In the genomic region with DNA sequence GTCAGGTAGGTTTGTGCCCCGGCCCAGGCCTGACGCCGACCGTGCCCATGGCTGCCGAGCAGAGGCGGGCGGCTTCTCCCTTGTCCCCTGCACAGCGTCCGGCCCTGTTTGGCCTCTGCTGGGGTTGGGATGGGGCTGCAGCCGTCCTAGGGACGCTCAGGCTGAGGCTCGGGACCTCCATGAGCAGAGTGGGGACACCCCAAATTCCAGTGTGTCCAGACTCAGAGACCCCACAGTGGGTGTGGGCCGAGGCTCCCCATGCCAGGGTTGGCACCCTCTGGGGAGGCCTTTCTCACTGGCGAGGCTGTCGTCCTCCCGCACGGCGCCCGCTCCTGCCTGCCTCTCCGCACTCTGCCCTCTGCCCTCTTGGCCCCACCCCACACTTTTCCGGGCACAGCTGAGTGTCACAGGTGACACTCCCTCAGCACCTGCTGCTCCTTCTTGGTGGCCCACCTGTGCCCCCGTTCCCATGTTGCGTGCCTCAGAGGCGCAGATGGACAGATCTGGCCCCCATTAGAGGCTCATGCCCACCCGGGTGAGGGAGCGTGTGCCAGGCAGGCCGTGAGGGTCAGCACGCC, we compare ENCODE assay signal across 21 cellular contexts. TPM values are rescaled to one million over a fixed set of nuclear protein-coding genes. Genes with fewer than 3 reads are reported as not detected.
DNase-seq lines count a peak whose midpoint lies in the region; ATAC-seq, FAIRE-seq and TF ChIP-seq lines count a peak whose summit lies in the region.
"Had no signal": no experiment of that assay in that cellular context is flagged by ENCODE, and none has a peak within 500 bp of the region (broad histone marks: within the 10 kb centered on the region; RNA-seq: fewer than 3 reads in every experiment).

No MANE protein-coding gene starts in this region.

- H3K27me3 Mint-ChIP-seq in endothelial cell (ENCODE audit: unreplicated experiment) (peaks cover 5% of the 10 kb centered on the region), MCF 10A (ENCODE audit: insufficient read depth, unreplicated experiment) (no peaks in the 10 kb centered on the region)
- H3K27me3 Mint-ChIP-seq: CD4-positive, alpha-beta T cell had no signal

- no peak overlapping the region for H3K4me2 ChIP-seq in HepG2 (ENCODE audit: low read depth, low read length)

- POLR2A ChIA-PET in HepG2 (lab: Yijun Ruan, JAX) (no interaction called here), MCF 10A (lab: Yijun Ruan, JAX) (interaction anchor here (1.0 to 2.1 kb wide), 2 partner anchors 8 to 10 kb away, joined by 3 to 5 read pairs; no protein-coding TSS in a partner anchor)

- CTCF ChIA-PET in HepG2 (lab: Yijun Ruan, JAX; ENCODE audit: low intra/inter-chr PET ratio, low total read pairs): no interaction called here
- CTCF ChIA-PET in MCF 10A (lab: Yijun Ruan, JAX): interaction anchor here (0.5 to 0.7 kb wide), 5 partner anchors 16 to 487 kb away, joined by 3 read pairs; no protein-coding TSS in a partner anchor

- no peak for DNase-seq in HepG2 (ENCODE audit: low spot score)
- no peak for DNase-seq in right lobe of liver
- no peak for DNase-seq in endothelial cell (ENCODE audit: low spot score)
- no peak for DNase-seq in lung (ENCODE audit: low spot score)
- no peak for DNase-seq in upper lobe of right lung
- no peak for DNase-seq in D721Med (ENCODE audit: insufficient read length, low spot score)
- no peak for DNase-seq in MCF 10A (ENCODE audit: unreplicated experiment)
- DNase-seq in medulla oblongata (ENCODE audit: extremely low spot score): no peak
- DNase-seq: AML-193; C1 segment of cervical spinal cord; Calu3; CD4-positive, alpha-beta T cell; DMS79 treated with DMSO at 0.1 percent for 48 hours; EL; HFFc6 had no signal

- H2AFZ ChIP-seq in HepG2 (ENCODE audit: low read length): no peak overlapping the region

- H3K27ac Mint-ChIP-seq in endothelial cell (ENCODE audit: unreplicated experiment) (peak overlapping the region; percentile 78), MCF 10A (ENCODE audit: low read depth, unreplicated experiment) (no peak overlapping the region)
- H3K27ac Mint-ChIP-seq: CD4-positive, alpha-beta T cell; HFFc6 had no signal

- intact Hi-C loops in HepG2 (cut with micrococcal nuclease; ENCODE audit: unreplicated experiment) (no loop called here), right lobe of liver (cut with DNase I) (no loop called here), upper lobe of right lung (cut with DNase I) (no loop called here), MCF 10A (cut with micrococcal nuclease) (no loop called here)

- H3K9ac ChIP-seq in HepG2 (ENCODE audit: insufficient read depth, low read depth, low read length): no peak overlapping the region

- no peaks in the 10 kb centered on the region for H4K20me1 ChIP-seq in HepG2 (ENCODE audit: insufficient read depth, low read length)

- BruUV-seq in HepG2 (replicated peaks; lab: Mats Ljungman, UMichigan) (no TSS peak), MCF 10A (replicated peaks; lab: Mats Ljungman, UMichigan) (no TSS peak)

- ATAC-seq in HepG2 (no peak), right lobe of liver (no peak), lung (ENCODE audit: insufficient read depth, low FRiP score) (no peak), upper lobe of right lung (no peak)

- TF ChIP-seq POLR2A in HepG2 (IDR thresholded peaks at IDR 0.05; ENCODE audit: insufficient read depth in 1 of 2, low read depth in 2 of 2, low read length in 2 of 2): no peak
- no peak for TF ChIP-seq POLR2A in right lobe of liver (IDR thresholded peaks at IDR 0.05)

- H3K36me3 Mint-ChIP-seq in endothelial cell (ENCODE audit: low read depth, unreplicated experiment) (peaks cover 9% of the 10 kb centered on the region), MCF 10A (ENCODE audit: insufficient read depth, unreplicated experiment) (peaks cover 50% of the 10 kb centered on the region)

- in situ Hi-C loops in HepG2 (cut with HindIII; ENCODE audit: extremely low pct_ligation_motif_present, low pct_unique_long_range_greater_than_20kb): no loop called here

- no peak overlapping the region for H3K4me3 ChIP-seq in HepG2 (replicated peaks in 1 of 3; ENCODE audit: insufficient read depth in 1 of 3, low read depth in 2 of 3, low read length in 3 of 3)
- H3K4me3 ChIP-seq in right lobe of liver: no peak overlapping the region
- peak overlapping the region; percentile 47 for H3K4me3 ChIP-seq in lung
- peak overlapping the region; percentile 47 for H3K4me3 ChIP-seq in upper lobe of right lung
- H3K4me3 ChIP-seq: HAP-1 had no signal

- H3K79me2 ChIP-seq in HepG2 (ENCODE audit: insufficient read depth, low read length): no peaks in the 10 kb centered on the region

- no peaks in the 10 kb centered on the region for H3K4me1 ChIP-seq in HepG2 (ENCODE audit: insufficient read depth, low read length)
- peaks cover 0 to 8% (median 3%) of the 10 kb centered on the region in 4 donors for H3K4me1 ChIP-seq in right lobe of liver
- peaks cover 0 to 3% of the 10 kb centered on the region in 2 donors for H3K4me1 ChIP-seq in lung (ENCODE audit: control insufficient read depth in 2 of 2, insufficient read depth in 2 of 2, low read length in 2 of 2)
- H3K4me1 ChIP-seq in upper lobe of right lung: no peaks in the 10 kb centered on the region
- H3K4me1 ChIP-seq: HAP-1 had no signal

- TF ChIP-seq EP300 in HepG2 (IDR thresholded peaks at IDR 0.05; ENCODE audit: low read depth in 2 of 2, low read length in 2 of 2): no peak
- TF ChIP-seq EP300 in HepG2 (CRISPR knock-in tag; IDR thresholded peaks at IDR 0.05; ENCODE audit: borderline replicate concordance): no peak

- TF ChIP-seq RAD21 in HepG2 (CRISPR knock-in tag; IDR thresholded peaks at IDR 0.05): no peak

- TF ChIP-seq CTCF in HepG2 (CRISPR knock-in tag; IDR thresholded peaks at IDR 0.05) (no peak), right lobe of liver (IDR thresholded peaks at IDR 0.05) (no peak), endothelial cell (IDR thresholded peaks at IDR 0.05; ENCODE audit: unreplicated experiment) (no peak), lung (IDR thresholded peaks at IDR 0.05; ENCODE audit: control extremely low read depth, extremely low read depth) (no peak), upper lobe of right lung (IDR thresholded peaks at IDR 0.05) (no peak), D721Med (IDR thresholded peaks at IDR 0.05; ENCODE audit: insufficient read depth, missing control alignments) (no peak), MCF 10A (IDR thresholded peaks at IDR 0.05; ENCODE audit: unreplicated experiment) (no peak)

- H3K36me3 ChIP-seq in HepG2 (replicated peaks in 1 of 2; ENCODE audit: control insufficient read depth in 1 of 2, insufficient read depth in 2 of 2, low read length in 2 of 2) (peaks cover 19 to 46% of the 10 kb centered on the region in 2 experiments; a peak in 3 of 5 replicates), right lobe of liver (peaks cover 0 to 50% (median 21%) of the 10 kb centered on the region in 4 donors), lung (ENCODE audit: control insufficient read depth in 2 of 2, insufficient read depth in 2 of 2, low read length in 2 of 2) (peaks cover 7 to 74% of the 10 kb centered on the region in 2 donors), upper lobe of right lung (peaks cover 64% of the 10 kb centered on the region)

- H3K4me1 Mint-ChIP-seq in endothelial cell (ENCODE audit: unreplicated experiment): peaks cover 20% of the 10 kb centered on the region
- no peaks in the 10 kb centered on the region for H3K4me1 Mint-ChIP-seq in MCF 10A (ENCODE audit: insufficient read depth, unreplicated experiment)

- no peaks in the 10 kb centered on the region for H3K9me3 Mint-ChIP-seq in endothelial cell (ENCODE audit: unreplicated experiment)
- no peaks in the 10 kb centered on the region for H3K9me3 Mint-ChIP-seq in MCF 10A (ENCODE audit: unreplicated experiment)
- H3K9me3 Mint-ChIP-seq: CD4-positive, alpha-beta T cell; HFFc6 had no signal

- H3K27me3 ChIP-seq in HepG2 (ENCODE audit: control insufficient read depth in 1 of 2, insufficient read depth in 2 of 2, low read length in 2 of 2) (no peaks in the 10 kb centered on the region), right lobe of liver (no peaks in the 10 kb centered on the region), lung (ENCODE audit: control insufficient read depth, insufficient read depth) (no peaks in the 10 kb centered on the region), upper lobe of right lung (no peaks in the 10 kb centered on the region)

- H3K9me3 ChIP-seq in HepG2 (ENCODE audit: low read length) (no peaks in the 10 kb centered on the region), right lobe of liver (no peaks in the 10 kb centered on the region), lung (ENCODE audit: control insufficient read depth in 2 of 2, insufficient read depth in 1 of 2, low read length in 1 of 2) (no peaks in the 10 kb centered on the region), upper lobe of right lung (no peaks in the 10 kb centered on the region)
- H3K9me3 ChIP-seq: HAP-1 had no signal

- 98% methylated on average over 10 of the region's 28 CpGs for WGBS in HepG2 (ENCODE audit: low lambda C conversion rate)
- 53% methylated on average over 2 of the region's 28 CpGs for WGBS in right lobe of liver (ENCODE audit: insufficient coverage, low coverage, low lambda C conversion rate, missing lambda C conversion rate)
- WGBS in lung, 2 donors: 85 to 92% methylated on average over 28 of the region's 28 CpGs

- H3K27ac ChIP-seq in HepG2 (ENCODE audit: extremely low read length, insufficient read depth, low read length): no peak overlapping the region
- H3K27ac ChIP-seq in right lobe of liver: no peak overlapping the region
- H3K27ac ChIP-seq in lung (ENCODE audit: low read depth in 1 of 2, low read length in 1 of 2): peak overlapping the region in 1 of 2 donors; percentile 34
- H3K27ac ChIP-seq in upper lobe of right lung: no peak overlapping the region
- H3K27ac ChIP-seq: 22Rv1, HL-60 had no signal

- FAIRE-seq in HepG2 (lab: Jason Lieb, UNC) (no peak), D721Med (lab: Jason Lieb, UNC) (no peak)
- FAIRE-seq: G401.6, GM12891, H1 had no signal

- H3K4me3 Mint-ChIP-seq in endothelial cell (ENCODE audit: unreplicated experiment): peak overlapping the region; percentile 57
- no peak overlapping the region for H3K4me3 Mint-ChIP-seq in MCF 10A (ENCODE audit: unreplicated experiment)
- H3K4me3 Mint-ChIP-seq: CD4-positive, alpha-beta T cell; HFFc6 had no signal

RNA-seq across cellular contexts. Expression of a gene that starts 16.1 kb away (rescaled TPM):
- total RNA-seq in HepG2 (2016; rRNA removed; fragmentation: Illumina TruSeq; extraction: Trizol) (40.3 and 47.9 TPM in 2 replicates), right lobe of liver (10 to 100 TPM; 40.9 to 56.2 (median 46.2) TPM), endothelial cell (ENCODE audit: unreplicated experiment) (190 TPM), lung (10 to 100 TPM; 33.4 to 74.2 TPM), upper lobe of right lung (64.3 TPM), MCF 10A (2022) (87.4 and 98.6 TPM in 2 replicates)
- total RNA-seq in HepG2 (2016; cell fraction: cytosol; rRNA removed; fragmentation: Illumina TruSeq; extraction: Trizol; ENCODE audit: low read depth): 34.6 and 39.0 TPM in 2 replicates
- 37.7 and 45.9 TPM in 2 replicates for total RNA-seq in HepG2 (2016; cell fraction: insoluble cytoplasmic fraction; rRNA removed; fragmentation: Illumina TruSeq; extraction: Trizol)
- 86.6 and 88.7 TPM in 2 replicates for total RNA-seq in HepG2 (2016; cell fraction: membrane; rRNA removed; fragmentation: Illumina TruSeq; extraction: Trizol)
- total RNA-seq in HepG2 (2016; cell fraction: nucleus; rRNA removed; fragmentation: Illumina TruSeq; extraction: Trizol): 27.8 and 32.2 TPM in 2 replicates
- polyA plus RNA-seq in HepG2 (2011; rRNA removed) (65.6 and 67.9 TPM in 2 replicates), lung (10 to 100 TPM; 44.8 to 51.9 TPM)
- polyA plus RNA-seq in HepG2 (2011; cell fraction: cytosol; rRNA removed): 42.1 and 56.2 TPM in 2 replicates
- polyA plus RNA-seq in HepG2 (2011; cell fraction: nucleus; rRNA removed): 119 and 145 TPM in 2 replicates
- 36.5 and 51.9 TPM in 2 replicates for polyA plus RNA-seq in HepG2 (2012)
- 64.8 and 68.7 TPM in 2 replicates for polyA plus RNA-seq in HepG2 (2016; cell fraction: cytosol; fragmentation: Illumina TruSeq; extraction: Trizol; ENCODE audit: low read depth)
- polyA plus RNA-seq in HepG2 (2016; cell fraction: insoluble cytoplasmic fraction; fragmentation: Illumina TruSeq; extraction: Trizol; ENCODE audit: low read depth): 43.6 and 56.9 TPM in 2 replicates
- 91.9 and 99.7 TPM in 2 replicates for polyA plus RNA-seq in HepG2 (2016; cell fraction: membrane; fragmentation: Illumina TruSeq; extraction: Trizol; ENCODE audit: low read depth)
- 74.4 and 76.4 TPM in 2 replicates for polyA plus RNA-seq in HepG2 (2016; cell fraction: nucleus; fragmentation: Illumina TruSeq; extraction: Trizol; ENCODE audit: insufficient read depth, low read depth)
- polyA minus RNA-seq in HepG2 (2011; rRNA and poly(A)+ RNA removed; ENCODE audit: low replicate concordance): 81.3 and 108 TPM in 2 replicates
- polyA minus RNA-seq in HepG2 (2011; cell fraction: cytosol; rRNA and poly(A)+ RNA removed): 41.1 and 51.4 TPM in 2 replicates
- 18.5 and 21.0 TPM in 2 replicates for polyA minus RNA-seq in HepG2 (2011; cell fraction: nucleus; rRNA and poly(A)+ RNA removed)

RNA-seq across cellular contexts. Expression of a gene that starts 23.3 kb away (rescaled TPM):
- 0.45 and 0.86 TPM in 2 replicates for total RNA-seq in HepG2 (2016; rRNA removed; fragmentation: Illumina TruSeq; extraction: Trizol)
- total RNA-seq in HepG2 (2016; cell fraction: cytosol; rRNA removed; fragmentation: Illumina TruSeq; extraction: Trizol; ENCODE audit: low read depth): 1.2 and 1.4 TPM in 2 replicates
- 0.62 and 1.3 TPM in 2 replicates for total RNA-seq in HepG2 (2016; cell fraction: insoluble cytoplasmic fraction; rRNA removed; fragmentation: Illumina TruSeq; extraction: Trizol)
- total RNA-seq in HepG2 (2016; cell fraction: membrane; rRNA removed; fragmentation: Illumina TruSeq; extraction: Trizol): 0.96 and 1.9 TPM in 2 replicates
- total RNA-seq in HepG2 (2016; cell fraction: nucleus; rRNA removed; fragmentation: Illumina TruSeq; extraction: Trizol): 1.0 and 1.6 TPM in 2 replicates
- 3.6 and 3.7 TPM in 2 replicates for polyA plus RNA-seq in HepG2 (2011; rRNA removed)
- polyA plus RNA-seq in HepG2 (2011; cell fraction: cytosol; rRNA removed): 2.2 and 3.4 TPM in 2 replicates
- polyA plus RNA-seq in HepG2 (2011; cell fraction: nucleus; rRNA removed): 20.4 and 21.0 TPM in 2 replicates
- polyA plus RNA-seq in HepG2 (2012): 2.3 and 3.3 TPM in 2 replicates
- 2.1 and 2.3 TPM in 2 replicates for polyA plus RNA-seq in HepG2 (2016; cell fraction: cytosol; fragmentation: Illumina TruSeq; extraction: Trizol; ENCODE audit: low read depth)
- 0.92 and 1.1 TPM in 2 replicates for polyA plus RNA-seq in HepG2 (2016; cell fraction: insoluble cytoplasmic fraction; fragmentation: Illumina TruSeq; extraction: Trizol; ENCODE audit: low read depth)
- 1.9 and 2.3 TPM in 2 replicates for polyA plus RNA-seq in HepG2 (2016; cell fraction: membrane; fragmentation: Illumina TruSeq; extraction: Trizol; ENCODE audit: low read depth)
- 3.2 and 3.9 TPM in 2 replicates for polyA plus RNA-seq in HepG2 (2016; cell fraction: nucleus; fragmentation: Illumina TruSeq; extraction: Trizol; ENCODE audit: insufficient read depth, low read depth)
- polyA minus RNA-seq in HepG2 (2011; rRNA and poly(A)+ RNA removed; ENCODE audit: low replicate concordance): 6.5 and 7.6 TPM in 2 replicates
- polyA minus RNA-seq in HepG2 (2011; cell fraction: cytosol; rRNA and poly(A)+ RNA removed): 0.79 TPM in 1 of 2 replicates, not detected in the other
- 0.90 and 1.2 TPM in 2 replicates for polyA minus RNA-seq in HepG2 (2011; cell fraction: nucleus; rRNA and poly(A)+ RNA removed)
- 10 to 100 TPM in 3 of 6 experiments, 1 to 10 TPM in 3; 3.8 to 14.6 (median 8.7) TPM for total RNA-seq in right lobe of liver
- total RNA-seq in endothelial cell (ENCODE audit: unreplicated experiment): 1.9 TPM
- under 1 TPM; 0.48 to 0.95 TPM for total RNA-seq in lung
- polyA plus RNA-seq in lung: 1 to 10 TPM in 1 of 2 donors, under 1 TPM in 1; 0.30 to 1.0 TPM
- total RNA-seq in upper lobe of right lung: 0.67 TPM
- 0.81 and 1.0 TPM in 2 replicates for total RNA-seq in MCF 10A (2022)
- total RNA-seq: CD4-positive, alpha-beta T cell had no signal

RNA-seq across cellular contexts. Expression of a gene that starts 24.7 kb away (rescaled TPM):
- total RNA-seq in HepG2 (2016; rRNA removed; fragmentation: Illumina TruSeq; extraction: Trizol): 1.2 and 1.4 TPM in 2 replicates
- total RNA-seq in HepG2 (2016; cell fraction: cytosol; rRNA removed; fragmentation: Illumina TruSeq; extraction: Trizol; ENCODE audit: low read depth): 0.20 and 2.1 TPM in 2 replicates
- 0.56 and 0.91 TPM in 2 replicates for total RNA-seq in HepG2 (2016; cell fraction: insoluble cytoplasmic fraction; rRNA removed; fragmentation: Illumina TruSeq; extraction: Trizol)
- 0.65 and 0.76 TPM in 2 replicates for total RNA-seq in HepG2 (2016; cell fraction: membrane; rRNA removed; fragmentation: Illumina TruSeq; extraction: Trizol)
- total RNA-seq in HepG2 (2016; cell fraction: nucleus; rRNA removed; fragmentation: Illumina TruSeq; extraction: Trizol): 0.65 and 1.9 TPM in 2 replicates
- polyA plus RNA-seq in HepG2 (2011; rRNA removed): 2.2 and 9.4 TPM in 2 replicates
- polyA plus RNA-seq in HepG2 (2011; cell fraction: cytosol; rRNA removed): 0.65 and 1.0 TPM in 2 replicates
- polyA plus RNA-seq in HepG2 (2011; cell fraction: nucleus; rRNA removed): 13.6 and 21.2 TPM in 2 replicates
- 2.3 and 3.3 TPM in 2 replicates for polyA plus RNA-seq in HepG2 (2012)
- 0.10 TPM in 2 replicates for polyA plus RNA-seq in HepG2 (2016; cell fraction: cytosol; fragmentation: Illumina TruSeq; extraction: Trizol; ENCODE audit: low read depth)
- 0.49 and 0.81 TPM in 2 replicates for polyA plus RNA-seq in HepG2 (2016; cell fraction: insoluble cytoplasmic fraction; fragmentation: Illumina TruSeq; extraction: Trizol; ENCODE audit: low read depth)
- 0.34 and 0.36 TPM in 2 replicates for polyA plus RNA-seq in HepG2 (2016; cell fraction: membrane; fragmentation: Illumina TruSeq; extraction: Trizol; ENCODE audit: low read depth)
- polyA plus RNA-seq in HepG2 (2016; cell fraction: nucleus; fragmentation: Illumina TruSeq; extraction: Trizol; ENCODE audit: insufficient read depth, low read depth): 4.1 and 6.3 TPM in 2 replicates
- 4.0 TPM in 1 of 2 replicates, not detected in the other for polyA minus RNA-seq in HepG2 (2011; rRNA and poly(A)+ RNA removed; ENCODE audit: low replicate concordance)
- 0.88 and 1.8 TPM in 2 replicates for polyA minus RNA-seq in HepG2 (2011; cell fraction: cytosol; rRNA and poly(A)+ RNA removed)
- polyA minus RNA-seq in HepG2 (2011; cell fraction: nucleus; rRNA and poly(A)+ RNA removed): 1.5 and 2.7 TPM in 2 replicates
- not detected for total RNA-seq in right lobe of liver
- 2.4 TPM for total RNA-seq in endothelial cell (ENCODE audit: unreplicated experiment)
- under 1 TPM; 0.09 TPM for total RNA-seq in lung
- under 1 TPM; 0.15 to 0.35 TPM for polyA plus RNA-seq in lung
- total RNA-seq in upper lobe of right lung: 0.06 TPM
- 0.10 and 0.14 TPM in 2 replicates for total RNA-seq in MCF 10A (2022)

RNA-seq across cellular contexts. Expression of a gene that starts 33.6 kb away (rescaled TPM):
- total RNA-seq in HepG2 (2016; rRNA removed; fragmentation: Illumina TruSeq; extraction: Trizol) (25.2 and 30.8 TPM in 2 replicates), right lobe of liver (10 to 100 TPM; 13.1 to 51.0 (median 17.5) TPM), endothelial cell (ENCODE audit: unreplicated experiment) (35.4 TPM), lung (10 to 100 TPM; 17.2 to 42.6 TPM), upper lobe of right lung (29.9 TPM), MCF 10A (2022) (63.4 and 87.6 TPM in 2 replicates)
- 66.8 and 68.3 TPM in 2 replicates for total RNA-seq in HepG2 (2016; cell fraction: cytosol; rRNA removed; fragmentation: Illumina TruSeq; extraction: Trizol; ENCODE audit: low read depth)
- 24.8 and 34.9 TPM in 2 replicates for total RNA-seq in HepG2 (2016; cell fraction: insoluble cytoplasmic fraction; rRNA removed; fragmentation: Illumina TruSeq; extraction: Trizol)
- total RNA-seq in HepG2 (2016; cell fraction: membrane; rRNA removed; fragmentation: Illumina TruSeq; extraction: Trizol): 73.3 and 82.0 TPM in 2 replicates
- total RNA-seq in HepG2 (2016; cell fraction: nucleus; rRNA removed; fragmentation: Illumina TruSeq; extraction: Trizol): 20.0 and 20.9 TPM in 2 replicates
- polyA plus RNA-seq in HepG2 (2011; rRNA removed) (70.9 and 72.7 TPM in 2 replicates), lung (10 to 100 TPM; 39.7 to 48.9 TPM)
- 88.3 and 159 TPM in 2 replicates for polyA plus RNA-seq in HepG2 (2011; cell fraction: cytosol; rRNA removed)
- 109 and 133 TPM in 2 replicates for polyA plus RNA-seq in HepG2 (2011; cell fraction: nucleus; rRNA removed)
- polyA plus RNA-seq in HepG2 (2012): 26.5 and 34.3 TPM in 2 replicates
- polyA plus RNA-seq in HepG2 (2016; cell fraction: cytosol; fragmentation: Illumina TruSeq; extraction: Trizol; ENCODE audit: low read depth): 136 and 139 TPM in 2 replicates
- 45.5 and 48.4 TPM in 2 replicates for polyA plus RNA-seq in HepG2 (2016; cell fraction: insoluble cytoplasmic fraction; fragmentation: Illumina TruSeq; extraction: Trizol; ENCODE audit: low read depth)
- polyA plus RNA-seq in HepG2 (2016; cell fraction: membrane; fragmentation: Illumina TruSeq; extraction: Trizol; ENCODE audit: low read depth): 121 and 123 TPM in 2 replicates
- 52.7 and 57.3 TPM in 2 replicates for polyA plus RNA-seq in HepG2 (2016; cell fraction: nucleus; fragmentation: Illumina TruSeq; extraction: Trizol; ENCODE audit: insufficient read depth, low read depth)
- polyA minus RNA-seq in HepG2 (2011; rRNA and poly(A)+ RNA removed; ENCODE audit: low replicate concordance): 111 and 121 TPM in 2 replicates
- 30.5 and 31.0 TPM in 2 replicates for polyA minus RNA-seq in HepG2 (2011; cell fraction: cytosol; rRNA and poly(A)+ RNA removed)
- 41.5 and 46.5 TPM in 2 replicates for polyA minus RNA-seq in HepG2 (2011; cell fraction: nucleus; rRNA and poly(A)+ RNA removed)

RNA-seq across cellular contexts. Expression of a gene that starts 36.0 kb away (rescaled TPM):
- total RNA-seq in HepG2 (2016; rRNA removed; fragmentation: Illumina TruSeq; extraction: Trizol): 9.1 and 22.1 TPM in 2 replicates
- total RNA-seq in HepG2 (2016; cell fraction: cytosol; rRNA removed; fragmentation: Illumina TruSeq; extraction: Trizol; ENCODE audit: low read depth): 14.9 and 15.2 TPM in 2 replicates
- total RNA-seq in HepG2 (2016; cell fraction: insoluble cytoplasmic fraction; rRNA removed; fragmentation: Illumina TruSeq; extraction: Trizol): 6.6 and 20.8 TPM in 2 replicates
- 10.1 and 11.4 TPM in 2 replicates for total RNA-seq in HepG2 (2016; cell fraction: membrane; rRNA removed; fragmentation: Illumina TruSeq; extraction: Trizol)
- total RNA-seq in HepG2 (2016; cell fraction: nucleus; rRNA removed; fragmentation: Illumina TruSeq; extraction: Trizol): 26.8 and 33.4 TPM in 2 replicates
- 23.0 and 40.7 TPM in 2 replicates for polyA plus RNA-seq in HepG2 (2011; rRNA removed)
- polyA plus RNA-seq in HepG2 (2011; cell fraction: cytosol; rRNA removed): 18.3 and 19.9 TPM in 2 replicates
- 410 and 565 TPM in 2 replicates for polyA plus RNA-seq in HepG2 (2011; cell fraction: nucleus; rRNA removed)
- 20.8 and 52.6 TPM in 2 replicates for polyA plus RNA-seq in HepG2 (2012)
- polyA plus RNA-seq in HepG2 (2016; cell fraction: cytosol; fragmentation: Illumina TruSeq; extraction: Trizol; ENCODE audit: low read depth): 0.90 and 0.96 TPM in 2 replicates
- polyA plus RNA-seq in HepG2 (2016; cell fraction: insoluble cytoplasmic fraction; fragmentation: Illumina TruSeq; extraction: Trizol; ENCODE audit: low read depth): 6.2 and 8.3 TPM in 2 replicates
- 1.6 TPM in 2 replicates for polyA plus RNA-seq in HepG2 (2016; cell fraction: membrane; fragmentation: Illumina TruSeq; extraction: Trizol; ENCODE audit: low read depth)
- polyA plus RNA-seq in HepG2 (2016; cell fraction: nucleus; fragmentation: Illumina TruSeq; extraction: Trizol; ENCODE audit: insufficient read depth, low read depth): 86.8 and 102 TPM in 2 replicates
- 24.5 and 75.7 TPM in 2 replicates for polyA minus RNA-seq in HepG2 (2011; rRNA and poly(A)+ RNA removed; ENCODE audit: low replicate concordance)
- polyA minus RNA-seq in HepG2 (2011; cell fraction: cytosol; rRNA and poly(A)+ RNA removed): 24.3 and 34.5 TPM in 2 replicates
- polyA minus RNA-seq in HepG2 (2011; cell fraction: nucleus; rRNA and poly(A)+ RNA removed): 72.0 and 84.2 TPM in 2 replicates
- 10 to 100 TPM; 28.5 to 58.2 (median 42.8) TPM for total RNA-seq in right lobe of liver
- 70.0 TPM for total RNA-seq in endothelial cell (ENCODE audit: unreplicated experiment)
- total RNA-seq in lung: 100 to 1,000 TPM in 1 of 2 donors, 10 to 100 TPM in 1; 82.9 to 128 TPM
- 10 to 100 TPM; 39.1 to 46.3 TPM for polyA plus RNA-seq in lung
- 84.8 TPM for total RNA-seq in upper lobe of right lung
- total RNA-seq in MCF 10A (2022): 159 and 187 TPM in 2 replicates

Comparison
In these comparisons a context has a peak if more than half of its experiments do, and no peak if none do; other contexts are left out.
1. H3K4me3 ChIP-seq: peak in lung (single experiment) and upper lobe of right lung (single experiment); none in HepG2 (0 of 3) and right lobe of liver (0 of 3).